In genomic region chr5:142356716-142357468, GRCh38 we compare ENCODE assay signal across 8 cellular contexts. TPM values are rescaled to one million over a fixed set of nuclear protein-coding genes. Genes with fewer than 3 reads are reported as not detected.
DNase-seq lines count a peak whose midpoint lies in the region; ATAC-seq, FAIRE-seq and TF ChIP-seq lines count a peak whose summit lies in the region.

No MANE protein-coding gene starts in this region.

- H3K36me3 ChIP-seq in keratinocyte (ENCODE audit: control insufficient read depth in 2 of 2, extremely low read depth in 1 of 2, insufficient read depth in 2 of 2, low read length in 2 of 2) = no peaks in the 10 kb centered on the region

- ATAC-seq in GM18511 (IDR thresholded peaks at IDR 0.05; ENCODE audit: unreplicated experiment) (peak; percentile 95), HG02981 (IDR thresholded peaks at IDR 0.05; ENCODE audit: unreplicated experiment) (peak; percentile 87)
- ATAC-seq in central memory CD8-positive, alpha-beta T cell (replicated peaks; ENCODE audit: extremely low read depth, poor library complexity, severe bottlenecking) = peak; percentile 95

- no peak for TF ChIP-seq CTCF in keratinocyte (optimal IDR thresholded peaks at IDR 0.05 in 1 of 3, IDR thresholded peaks at IDR 0.05 in 1 of 3, conservative IDR thresholded peaks at IDR 0.05 in 1 of 3; ENCODE audit: extremely low read depth in 1 of 3, insufficient read depth in 2 of 3, low read length in 3 of 3)

- peak overlapping the region; percentile 80 for H3K27ac Mint-ChIP-seq in central memory CD8-positive, alpha-beta T cell (ENCODE audit: low read depth)

- H4K20me1 ChIP-seq in keratinocyte (ENCODE audit: control insufficient read depth, extremely low read depth, insufficient read depth, low read length) = no peaks in the 10 kb centered on the region

- no peaks in the 10 kb centered on the region for H3K9me1 ChIP-seq in keratinocyte (ENCODE audit: control insufficient read depth, extremely low read depth, insufficient read depth, low read length)

- H3K4me3 Mint-ChIP-seq in central memory CD8-positive, alpha-beta T cell = peak overlapping the region; percentile 76

- peak overlapping the region; percentile 90 for H3K4me2 ChIP-seq in keratinocyte (ENCODE audit: control insufficient read depth, extremely low read depth, insufficient read depth, low read depth, low read length)

- peak overlapping the region; percentile 63 for H3K9ac ChIP-seq in keratinocyte (ENCODE audit: control insufficient read depth, extremely low read depth, insufficient read depth, low read length)

- DNase-seq in A172 (ENCODE audit: low spot score) (peak; percentile 91), NCI-H2171 treated with DMSO at 0.1 percent for 48 hours (lab: John Stamatoyannopoulos, UW) (peak; percentile 37), keratinocyte (ENCODE audit: low read depth, low spot score) (peak; percentile 33)
- DNase-seq in activated CD4-positive, CD25-positive, alpha-beta regulatory T cell treated with anti-CD3 and anti-CD28 coated beads, Interleukin-2, amount 50 U/mL, for 16 hours (ENCODE audit: low read depth, low spot score) = peak; percentile 77
- DNase-seq in central memory CD8-positive, alpha-beta T cell (ENCODE audit: low spot score in 2 of 2) = peak; percentile 67 to 79
- peak; percentile 92 for DNase-seq in stimulated activated CD4-positive, alpha-beta T cell treated with anti-CD3 and anti-CD28 coated beads, Interleukin-12 subunit alpha, Interleukin-12 subunit beta, amount 100 ng/mL, for 4 hours

- peaks cover 30% of the 10 kb centered on the region for H3K4me1 Mint-ChIP-seq in central memory CD8-positive, alpha-beta T cell

- no peaks in the 10 kb centered on the region for H3K9me3 Mint-ChIP-seq in central memory CD8-positive, alpha-beta T cell

- H3K27me3 Mint-ChIP-seq in central memory CD8-positive, alpha-beta T cell = no peaks in the 10 kb centered on the region

- H3K27me3 ChIP-seq in keratinocyte (ENCODE audit: control insufficient read depth, extremely low read depth, insufficient read depth, low read length) = no peaks in the 10 kb centered on the region

- no peaks in the 10 kb centered on the region for H3K79me2 ChIP-seq in keratinocyte (ENCODE audit: control insufficient read depth, insufficient read depth, low read length)

- dilution Hi-C loops in keratinocyte (cut with MboI; ENCODE audit: extremely low pct_ligation_motif_present, low sequenced_read_pairs) = no loop called here

- H3K27ac ChIP-seq in keratinocyte (ENCODE audit: control insufficient read depth, insufficient read depth, low read length) = peak overlapping the region; percentile 70

- H2AFZ ChIP-seq in keratinocyte (ENCODE audit: control insufficient read depth, low read length) = peak overlapping the region; percentile 49

- H3K4me3 ChIP-seq in keratinocyte (ENCODE audit: control insufficient read depth in 2 of 3, extremely low read depth in 1 of 3, insufficient read depth in 2 of 3, low read depth in 1 of 3, low read length in 3 of 3) = peak overlapping the region; percentile 51 to 72 (median 68)

- no peaks in the 10 kb centered on the region for H3K9me3 ChIP-seq in keratinocyte (ENCODE audit: control insufficient read depth, low read depth, low read length)

- H3K36me3 Mint-ChIP-seq in central memory CD8-positive, alpha-beta T cell (ENCODE audit: insufficient read depth) = peaks cover 3% of the 10 kb centered on the region

- peaks cover 14% of the 10 kb centered on the region for H3K4me1 ChIP-seq in keratinocyte (ENCODE audit: control insufficient read depth, extremely low read depth, insufficient read depth, low read length)

- FAIRE-seq in keratinocyte (lab: Jason Lieb, UNC) = no peak

RNA-seq across cellular contexts. Expression of gene SPRY4, which starts 32.1 kb away (rescaled TPM):
- total RNA-seq in A172 (2014; rRNA removed; shearing (Covaris generic)) = 1.9 and 6.7 TPM in 2 replicates
- 8.4 to 12.3 TPM (median 10.2 TPM) in 3 replicates for polyA plus RNA-seq in keratinocyte
- 2.0 TPM for polyA plus RNA-seq in keratinocyte (2011; ENCODE audit: low read depth)
- 7.5 and 8.4 TPM in 2 replicates for polyA plus RNA-seq in keratinocyte (2011; cell fraction: cytosol; rRNA removed)
- 37.1 and 45.6 TPM in 2 replicates for polyA plus RNA-seq in keratinocyte (2011; cell fraction: nucleus; rRNA removed)
- 5.2 and 14.7 TPM in 2 replicates for polyA plus RNA-seq in keratinocyte (2012; ENCODE audit: low replicate concordance)
- 12.3 to 54.5 TPM (median 21.9 TPM) in 3 replicates for polyA minus RNA-seq in keratinocyte
- 11.9 TPM for polyA minus RNA-seq in keratinocyte (2011; cell fraction: cytosol; rRNA and poly(A)+ RNA removed)
- 23.4 and 30.3 TPM in 2 replicates for polyA minus RNA-seq in keratinocyte (2011; cell fraction: nucleus; rRNA and poly(A)+ RNA removed)

Comparison
In these comparisons a context has a peak if more than half of its experiments do, and no peak if none do; other contexts are left out.
1. Peak in every context shown above with its lines: DNase-seq, ATAC-seq, H3K4me3 ChIP-seq and H3K27ac ChIP-seq.
2. DNase-seq: peak in every context shown above with its lines; median percentile 92 in stimulated activated CD4-positive, alpha-beta T cell treated with anti-CD3 and anti-CD28 coated beads, Interleukin-12 subunit alpha, Interleukin-12 subunit beta, amount 100 ng/mL, for 4 hours; 91 in A172; 77 in activated CD4-positive, CD25-positive, alpha-beta regulatory T cell treated with anti-CD3 and anti-CD28 coated beads, Interleukin-2, amount 50 U/mL, for 16 hours; 73 in central memory CD8-positive, alpha-beta T cell; 37 in NCI-H2171 treated with DMSO at 0.1 percent for 48 hours; 33 in keratinocyte.